Comparison of ENCODE assay signal across 1 cellular context in the genomic region with DNA sequence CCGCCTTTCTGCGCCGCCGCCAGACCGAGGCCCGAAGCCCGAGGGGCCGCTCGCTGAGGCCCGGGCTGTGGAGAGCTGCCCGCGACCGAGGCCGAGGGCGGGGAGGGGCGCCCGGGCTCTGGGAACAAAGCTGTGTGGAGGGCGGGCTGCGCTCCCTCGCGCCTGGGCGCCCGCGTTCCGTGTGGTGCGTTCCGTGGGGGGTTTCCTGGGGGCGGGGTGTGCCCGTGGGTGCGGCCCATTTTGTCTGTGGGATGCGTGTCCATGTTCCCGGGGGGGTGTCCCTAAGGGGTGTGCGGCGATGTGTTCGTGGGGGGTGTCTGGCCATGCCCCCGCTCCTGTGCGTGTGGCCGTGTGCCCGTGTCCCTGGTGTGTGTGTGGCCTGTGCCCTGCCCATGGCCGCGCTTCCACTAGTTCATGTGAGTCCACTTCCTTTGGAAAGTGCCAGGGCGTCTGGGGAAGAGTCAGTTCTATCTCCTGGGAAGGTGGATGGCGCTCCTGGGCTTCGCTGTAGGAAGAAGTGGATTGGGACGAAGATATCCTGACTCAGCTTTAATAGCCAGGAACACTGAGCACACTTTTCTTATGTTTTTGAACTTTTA.
TF ChIP-seq lines count a peak whose summit lies in the region.

No MANE protein-coding gene starts in this region.

TF ChIP-seq in endothelial cell of umbilical vein, 7 proteins besides CTCF, POLR2A, EP300 and RAD21:
- TF ChIP-seq FOS (IDR thresholded peaks at IDR 0.05; ENCODE audit: borderline replicate concordance, insufficient read depth, low read length), result no peak
- TF ChIP-seq MYC (IDR thresholded peaks at IDR 0.05; ENCODE audit: low read depth, low read length), result peak; percentile 14
- peak; percentile 4 for TF ChIP-seq POLR2AphosphoS5 (IDR thresholded peaks at IDR 0.05; ENCODE audit: insufficient read depth, low read depth, low read length)
- TF ChIP-seq EZH2 (IDR thresholded peaks at IDR 0.05; ENCODE audit: borderline replicate concordance, low read depth, low read length, severe bottlenecking), result no peak
